Comparison of ENCODE assay signal across 19 cellular contexts in genomic region chr22:17074648-17075002, GRCh38. TPM values are rescaled to one million over a fixed set of nuclear protein-coding genes. Genes with fewer than 3 reads are reported as not detected.
DNase-seq lines count a peak whose midpoint lies in the region; ATAC-seq and TF ChIP-seq lines count a peak whose summit lies in the region.
"Had no signal": no experiment of that assay in that cellular context is flagged by ENCODE, and none has a peak within 500 bp of the region (broad histone marks: within the 10 kb centered on the region; RNA-seq: fewer than 3 reads in every experiment).

No MANE protein-coding gene starts in this region.

- no peak for TF ChIP-seq CTCF in epithelial cell of proximal tubule (conservative IDR thresholded peaks at IDR 0.05; ENCODE audit: low read depth, low read length)

- H3K4me3 Mint-ChIP-seq in activated CD4-positive, alpha-beta memory T cell treated with anti-CD3 and anti-CD28 coated beads for 36 hours, result no peak overlapping the region
- no peak overlapping the region for H3K4me3 Mint-ChIP-seq in activated CD4-positive, alpha-beta memory T cell treated with anti-CD3 and anti-CD28 coated beads, Interleukin-2, amount 10 ng/mL, durations not matched to agents 7 days and 5 days
- H3K4me3 Mint-ChIP-seq in stimulated activated memory B cell treated with anti-CD40 and anti-IgM and Interleukin-4, amounts not matched to agents 10 μg/mL and 1 μg/mL and 100 μg/mL, for 72 hours, result no peak overlapping the region
- H3K4me3 Mint-ChIP-seq: CD8-positive, alpha-beta memory T cell; endodermal cell; IgD-negative memory B cell; natural killer cell treated with Interleukin-12 subunit alpha and Interleukin-12 subunit beta and Interleukin-15 and Interleukin-18, amount 100 ng/mL, for 72 hours had no signal

- H3K27ac ChIP-seq in substantia nigra (ENCODE audit: low read depth, low read length, poor library complexity, severe bottlenecking), result no peak overlapping the region
- H3K27ac ChIP-seq: PC-9, stomach, tibial artery had no signal

- no peak for ATAC-seq in stimulated activated memory B cell treated with anti-CD40 and anti-IgM and Interleukin-4, amounts not matched to agents 10 μg/mL and 1 μg/mL and 100 μg/mL, for 72 hours
- ATAC-seq in HG02870 (IDR thresholded peaks at IDR 0.05; ENCODE audit: unreplicated experiment), result no peak

- H3K4me3 ChIP-seq in epithelial cell of proximal tubule (ENCODE audit: low read depth, low read length), result no peak overlapping the region
- H3K4me3 ChIP-seq: PC-9, stomach, tibial artery had no signal

- peaks cover 20% of the 10 kb centered on the region for H3K4me1 Mint-ChIP-seq in activated CD4-positive, alpha-beta memory T cell treated with anti-CD3 and anti-CD28 coated beads for 36 hours (ENCODE audit: low read depth)
- H3K4me1 Mint-ChIP-seq in activated CD4-positive, alpha-beta memory T cell treated with anti-CD3 and anti-CD28 coated beads, Interleukin-2, amount 10 ng/mL, durations not matched to agents 7 days and 5 days, result peaks cover 18% of the 10 kb centered on the region
- peaks cover 9% of the 10 kb centered on the region for H3K4me1 Mint-ChIP-seq in stimulated activated memory B cell treated with anti-CD40 and anti-IgM and Interleukin-4, amounts not matched to agents 10 μg/mL and 1 μg/mL and 100 μg/mL, for 72 hours
- H3K4me1 Mint-ChIP-seq: endodermal cell had no signal

- CTCF ChIA-PET in activated CD4-positive, alpha-beta memory T cell treated with anti-CD3 and anti-CD28 coated beads for 36 hours (lab: Charles Lee), result interaction anchor here (0.6 to 7.6 kb wide), 17 partner anchors 10 to 1002 kb away, joined by 3 to 125 read pairs (median 5); partner anchors contain the start of gene IL17RA
- CTCF ChIA-PET in activated CD4-positive, alpha-beta memory T cell treated with anti-CD3 and anti-CD28 coated beads, Interleukin-2, amount 10 ng/mL, durations not matched to agents 7 days and 5 days (lab: Charles Lee), result interaction anchor here (0.6 to 5.8 kb wide), 13 partner anchors 13 to 699 kb away, joined by 3 to 69 read pairs (median 6); no protein-coding TSS in a partner anchor

- no peaks in the 10 kb centered on the region for H3K9me3 Mint-ChIP-seq in activated CD4-positive, alpha-beta memory T cell treated with anti-CD3 and anti-CD28 coated beads for 36 hours
- H3K9me3 Mint-ChIP-seq in activated CD4-positive, alpha-beta memory T cell treated with anti-CD3 and anti-CD28 coated beads, Interleukin-2, amount 10 ng/mL, durations not matched to agents 7 days and 5 days, result no peaks in the 10 kb centered on the region
- H3K9me3 Mint-ChIP-seq in stimulated activated memory B cell treated with anti-CD40 and anti-IgM and Interleukin-4, amounts not matched to agents 10 μg/mL and 1 μg/mL and 100 μg/mL, for 72 hours, result peaks cover 9% of the 10 kb centered on the region
- H3K9me3 Mint-ChIP-seq: activated CD4-positive, alpha-beta T cell treated with anti-CD3 and anti-CD28 coated beads, Interleukin-2, amount 10 ng/mL, durations not matched to agents 24 days and 14 days; CD8-positive, alpha-beta memory T cell; endodermal cell; natural killer cell treated with Interleukin-12 subunit alpha and Interleukin-12 subunit beta and Interleukin-15 and Interleukin-18, amount 100 ng/mL, for 72 hours had no signal

- H3K27ac Mint-ChIP-seq in activated CD4-positive, alpha-beta memory T cell treated with anti-CD3 and anti-CD28 coated beads for 36 hours, result peak overlapping the region; percentile 18
- H3K27ac Mint-ChIP-seq in activated CD4-positive, alpha-beta memory T cell treated with anti-CD3 and anti-CD28 coated beads, Interleukin-2, amount 10 ng/mL, durations not matched to agents 7 days and 5 days, result no peak overlapping the region
- H3K27ac Mint-ChIP-seq in stimulated activated memory B cell treated with anti-CD40 and anti-IgM and Interleukin-4, amounts not matched to agents 10 μg/mL and 1 μg/mL and 100 μg/mL, for 72 hours, result peak overlapping the region; percentile 42
- H3K27ac Mint-ChIP-seq: CD8-positive, alpha-beta memory T cell; endodermal cell; IgD-negative memory B cell had no signal

- DNase-seq in activated CD4-positive, alpha-beta memory T cell treated with anti-CD3 and anti-CD28 coated beads for 36 hours, result no peak
- DNase-seq in activated CD4-positive, alpha-beta memory T cell treated with anti-CD3 and anti-CD28 coated beads, Interleukin-2, amount 10 ng/mL, durations not matched to agents 7 days and 5 days, result no peak
- DNase-seq in RKO (ENCODE audit: low spot score), result peak; percentile 42
- peak; percentile 10 for DNase-seq in epithelial cell of proximal tubule (ENCODE audit: low read depth)
- no peak for DNase-seq in substantia nigra (lab: John Stamatoyannopoulos, UW)
- DNase-seq in mucosa of gallbladder (ENCODE audit: low spot score), result no peak
- DNase-seq: 8988T, NCI-H187 treated with DMSO at 0.1 percent for 48 hours, T1000 had no signal

- intact Hi-C loops in activated CD4-positive, alpha-beta memory T cell treated with anti-CD3 and anti-CD28 coated beads for 36 hours (cut with micrococcal nuclease), result loop anchor here (1.0 to 5.0 kb wide), 7 partner anchors 13 to 1003 kb away; partner anchors contain the start of gene PEX26

- no peaks in the 10 kb centered on the region for H3K36me3 Mint-ChIP-seq in activated CD4-positive, alpha-beta memory T cell treated with anti-CD3 and anti-CD28 coated beads for 36 hours
- H3K36me3 Mint-ChIP-seq in activated CD4-positive, alpha-beta memory T cell treated with anti-CD3 and anti-CD28 coated beads, Interleukin-2, amount 10 ng/mL, durations not matched to agents 7 days and 5 days (ENCODE audit: low read depth), result no peaks in the 10 kb centered on the region
- H3K36me3 Mint-ChIP-seq in stimulated activated memory B cell treated with anti-CD40 and anti-IgM and Interleukin-4, amounts not matched to agents 10 μg/mL and 1 μg/mL and 100 μg/mL, for 72 hours, result peaks cover 28% of the 10 kb centered on the region
- H3K36me3 Mint-ChIP-seq: CD8-positive, alpha-beta memory T cell; natural killer cell treated with Interleukin-12 subunit alpha and Interleukin-12 subunit beta and Interleukin-15 and Interleukin-18, amount 100 ng/mL, for 72 hours had no signal

- H3K27me3 Mint-ChIP-seq in activated CD4-positive, alpha-beta memory T cell treated with anti-CD3 and anti-CD28 coated beads for 36 hours, result peaks cover 6% of the 10 kb centered on the region
- H3K27me3 Mint-ChIP-seq in activated CD4-positive, alpha-beta memory T cell treated with anti-CD3 and anti-CD28 coated beads, Interleukin-2, amount 10 ng/mL, durations not matched to agents 7 days and 5 days, result peaks cover 54% of the 10 kb centered on the region
- no peaks in the 10 kb centered on the region for H3K27me3 Mint-ChIP-seq in stimulated activated memory B cell treated with anti-CD40 and anti-IgM and Interleukin-4, amounts not matched to agents 10 μg/mL and 1 μg/mL and 100 μg/mL, for 72 hours
- H3K27me3 Mint-ChIP-seq: IgD-negative memory B cell had no signal

- POLR2A ChIA-PET in activated CD4-positive, alpha-beta memory T cell treated with anti-CD3 and anti-CD28 coated beads for 36 hours (lab: Charles Lee), result interaction anchor here (0.7 to 3.0 kb wide), 3 partner anchors 13 to 523 kb away, joined by 3 to 11 read pairs (median 3); no protein-coding TSS in a partner anchor
- POLR2A ChIA-PET in activated CD4-positive, alpha-beta memory T cell treated with anti-CD3 and anti-CD28 coated beads, Interleukin-2, amount 10 ng/mL, durations not matched to agents 7 days and 5 days (lab: Charles Lee), result interaction anchor here (1.6 to 3.0 kb wide), 2 partner anchors 13 to 97 kb away, joined by 4 to 16 read pairs; no protein-coding TSS in a partner anchor

RNA-seq across cellular contexts. Expression of gene IL17RA, which starts 10.2 kb away (rescaled TPM):
- total RNA-seq in activated CD4-positive, alpha-beta memory T cell treated with anti-CD3 and anti-CD28 coated beads for 36 hours, result 10 to 100 TPM; 12.5 to 14.7 TPM
- total RNA-seq in activated CD4-positive, alpha-beta memory T cell treated with anti-CD3 and anti-CD28 coated beads, Interleukin-2, amount 10 ng/mL, durations not matched to agents 7 days and 5 days, result 10 to 100 TPM; 37.8 to 38.7 TPM
- total RNA-seq in epithelial cell of proximal tubule, result 9.2 and 10.4 TPM in 2 replicates
- total RNA-seq in mucosa of gallbladder, result 27.2 TPM

RNA-seq across cellular contexts. Expression of gene TMEM121B, which starts 46.5 kb away (rescaled TPM):
- total RNA-seq in activated CD4-positive, alpha-beta memory T cell treated with anti-CD3 and anti-CD28 coated beads for 36 hours, result under 1 TPM in 1 of 2 experiments, not detected in 1; 0.10 TPM
- not detected for total RNA-seq in activated CD4-positive, alpha-beta memory T cell treated with anti-CD3 and anti-CD28 coated beads, Interleukin-2, amount 10 ng/mL, durations not matched to agents 7 days and 5 days
- total RNA-seq in epithelial cell of proximal tubule, result 0.06 and 0.36 TPM in 2 replicates
- 1.7 TPM for total RNA-seq in mucosa of gallbladder
- total RNA-seq: PC-9 had no signal

Comparison
In these comparisons a context has a peak if more than half of its experiments do, and no peak if none do; other contexts are left out.
1. DNase-seq: peak in RKO (single experiment) and epithelial cell of proximal tubule (single experiment); none in activated CD4-positive, alpha-beta memory T cell treated with anti-CD3 and anti-CD28 coated beads for 36 hours (single experiment), activated CD4-positive, alpha-beta memory T cell treated with anti-CD3 and anti-CD28 coated beads, Interleukin-2, amount 10 ng/mL, durations not matched to agents 7 days and 5 days (single experiment), substantia nigra (0 of 49) and mucosa of gallbladder (single experiment).